In the genomic region with DNA sequence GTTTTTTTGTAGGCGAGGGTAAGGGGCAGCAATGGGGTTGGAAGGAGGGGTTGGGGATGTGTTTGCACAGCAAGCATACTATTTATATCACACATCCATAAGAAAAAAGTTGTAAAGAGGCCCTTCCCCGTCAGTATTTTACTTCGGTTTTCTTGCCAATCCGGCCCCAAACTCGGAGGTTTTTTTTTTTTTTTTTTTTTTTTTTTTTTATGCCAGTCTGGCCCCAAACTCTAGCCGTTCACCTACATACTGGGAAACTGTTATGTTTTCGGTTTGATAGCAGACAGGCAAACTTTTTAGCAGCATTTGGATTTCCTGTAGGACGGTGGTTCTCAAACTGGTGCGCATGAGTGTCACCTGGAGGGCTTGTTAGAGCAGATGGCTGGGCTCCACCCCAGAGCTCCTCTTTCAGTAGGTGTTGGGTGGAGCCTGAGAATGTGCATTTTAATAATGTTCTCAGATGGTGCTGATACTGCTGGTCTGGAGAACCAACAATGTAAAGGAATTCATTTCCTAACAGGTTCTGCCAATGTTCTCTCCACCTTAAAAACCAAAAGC, we compare ENCODE assay signal across 7 cellular contexts.
DNase-seq lines count a peak whose midpoint lies in the region; ATAC-seq and TF ChIP-seq lines count a peak whose summit lies in the region.

No MANE protein-coding gene starts in this region.

- ATAC-seq in Panc1 (no peak), HG03025 (IDR thresholded peaks at IDR 0.05; ENCODE audit: low FRiP score, unreplicated experiment) (no peak)

- CTCF ChIA-PET in HEK293 (lab: Yijun Ruan, JAX) (interaction anchor here (0.5 to 5.7 kb wide), 41 partner anchors 9 to 974 kb away, joined by 3 to 150 read pairs (median 4); no protein-coding TSS in a partner anchor), Panc1 (lab: Charles Lee) (interaction anchor here (0.5 to 1.9 kb wide), 27 partner anchors 9 to 853 kb away, joined by 3 to 30 read pairs (median 5); a partner anchor contains a TSS)

- no peak overlapping the region for H2AK5ac ChIP-seq in trophoblast cell (ENCODE audit: low read length)

- no peaks in the 10 kb centered on the region for H3K36me3 ChIP-seq in HEK293 (ENCODE audit: control insufficient read depth in 2 of 2, insufficient read depth in 1 of 2, low read length in 2 of 2)
- no peaks in the 10 kb centered on the region for H3K36me3 ChIP-seq in Panc1 (ENCODE audit: control insufficient read depth, insufficient read depth, low read length)
- H3K36me3 ChIP-seq in endocrine pancreas (ENCODE audit: control insufficient read depth, insufficient read depth, low read length): no peaks in the 10 kb centered on the region
- no peaks in the 10 kb centered on the region for H3K36me3 ChIP-seq in trophoblast cell (ENCODE audit: control insufficient read depth in 1 of 2, insufficient read depth in 2 of 2, low read length in 2 of 2)

- H3K79me1 ChIP-seq in trophoblast cell (ENCODE audit: low read length): peaks cover 13% of the 10 kb centered on the region

- no peak overlapping the region for H2AFZ ChIP-seq in trophoblast cell (ENCODE audit: insufficient read depth, low read length, poor library complexity)

- H3K14ac ChIP-seq in trophoblast cell (ENCODE audit: low read length): no peak overlapping the region

- intact Hi-C loops in Panc1 (cut with micrococcal nuclease; ENCODE audit: unreplicated experiment): loop anchor here (5.0 kb wide), 1 partner anchor 853 kb away; no protein-coding TSS in a partner anchor

- H3K18ac ChIP-seq in trophoblast cell (ENCODE audit: low read length): no peak overlapping the region

- no peak overlapping the region for H4K8ac ChIP-seq in trophoblast cell (ENCODE audit: low read depth, low read length)

- DNase-seq in Panc1 (ENCODE audit: low read depth, low spot score) (no peak), trophoblast cell (peak in 1 of 2 donors; percentile 24), MV-4-11 (lab: John Stamatoyannopoulos, UW) (no peak), OCI-M2 (lab: John Stamatoyannopoulos, UW; ENCODE audit: unreplicated experiment) (no peak)

- H3K4me3 ChIP-seq in HEK293 (ENCODE audit: low read depth, low read length) (peak overlapping the region; percentile 43), Panc1 (ENCODE audit: low read depth in 2 of 2, low read length in 2 of 2) (peak overlapping the region; percentile 57 to 75), endocrine pancreas (ENCODE audit: control insufficient read depth, insufficient read depth, low read length) (peak overlapping the region; percentile 41), trophoblast cell (ENCODE audit: low read depth, low read length) (no peak overlapping the region)

- peak overlapping the region; percentile 98 for H3K4me2 ChIP-seq in trophoblast cell (ENCODE audit: low read length)

- no peak overlapping the region for H4K12ac ChIP-seq in trophoblast cell (ENCODE audit: low read depth, low read length)

- WGBS in trophoblast cell (ENCODE audit: extremely low coverage, insufficient coverage, insufficient read length): no CpG with 5 or more reads among the region's 9 CpGs

- H2BK12ac ChIP-seq in trophoblast cell (ENCODE audit: low read length): no peak overlapping the region

- H3K9me3 ChIP-seq in HEK293 (ENCODE audit: control insufficient read depth, insufficient read depth, low read depth, low read length) (no peaks in the 10 kb centered on the region), Panc1 (ENCODE audit: control insufficient read depth, insufficient read depth, low read depth, low read length) (no peaks in the 10 kb centered on the region), endocrine pancreas (ENCODE audit: control insufficient read depth, low read length) (no peaks in the 10 kb centered on the region), trophoblast cell (ENCODE audit: insufficient read depth, low read depth, low read length) (no peaks in the 10 kb centered on the region)

- H3K23ac ChIP-seq in trophoblast cell (ENCODE audit: low read length): no peak overlapping the region

- POLR2A ChIA-PET in HEK293 (lab: Yijun Ruan, JAX): interaction anchor here (0.7 to 2.8 kb wide), 14 partner anchors 9 to 183 kb away, joined by 3 to 71 read pairs (median 4); a partner anchor contains a TSS
- POLR2A ChIA-PET in Panc1 (lab: Charles Lee): interaction anchor here (1.1 to 1.7 kb wide), 2 partner anchors 34 to 125 kb away, joined by 4 to 13 read pairs; a partner anchor contains a TSS

- H3K4ac ChIP-seq in trophoblast cell (ENCODE audit: low read depth, low read length): no peak overlapping the region

- H3K9ac ChIP-seq in endocrine pancreas (ENCODE audit: control insufficient read depth, insufficient read depth, low read length): peak overlapping the region; percentile 22
- no peak overlapping the region for H3K9ac ChIP-seq in trophoblast cell (ENCODE audit: low read length)

- H3K27ac ChIP-seq in HEK293 (ENCODE audit: extremely low read depth, low read depth, low read length) (no peak overlapping the region; the same call in 1 of the 2 replicates), Panc1 (ENCODE audit: low read length) (peak overlapping the region; percentile 93), trophoblast cell (ENCODE audit: low read depth, low read length) (no peak overlapping the region)

- no peak overlapping the region for H2BK5ac ChIP-seq in trophoblast cell (ENCODE audit: low read depth, low read length, poor library complexity)

- H3K79me2 ChIP-seq in trophoblast cell (ENCODE audit: control insufficient read depth, insufficient read depth, low read length, poor library complexity): peaks cover 1% of the 10 kb centered on the region

- TF ChIP-seq CTCF in HEK293 (tag by site-specific recombination; IDR thresholded peaks at IDR 0.05) (no peak), Panc1 (IDR thresholded peaks at IDR 0.05) (no peak)

- H4K91ac ChIP-seq in trophoblast cell (ENCODE audit: low read depth, low read length): no peak overlapping the region

- in situ Hi-C loops in Panc1 (cut with HindIII; ENCODE audit: low pct_unique_long_range_greater_than_20kb, low sequenced_read_pairs): no loop called here

- H2BK120ac ChIP-seq in trophoblast cell (ENCODE audit: insufficient read depth, low read length, poor library complexity): no peak overlapping the region

- no TSS peak for BruUV-seq in Panc1 (replicated peaks; lab: Mats Ljungman, UMichigan)

- H3K27me3 ChIP-seq in Panc1 (ENCODE audit: control insufficient read depth, insufficient read depth, low read length) (no peaks in the 10 kb centered on the region), endocrine pancreas (ENCODE audit: control insufficient read depth, insufficient read depth, low read length) (no peaks in the 10 kb centered on the region), trophoblast cell (ENCODE audit: insufficient read depth, low read length) (no peaks in the 10 kb centered on the region)

- no peaks in the 10 kb centered on the region for H3K4me1 ChIP-seq in HEK293 (ENCODE audit: control insufficient read depth, insufficient read depth, low read length)
- peaks cover 33% of the 10 kb centered on the region for H3K4me1 ChIP-seq in Panc1 (ENCODE audit: control insufficient read depth, insufficient read depth, low read length)
- H3K4me1 ChIP-seq in endocrine pancreas (ENCODE audit: control insufficient read depth, insufficient read depth, low read length): peaks cover 7% of the 10 kb centered on the region
- H3K4me1 ChIP-seq in trophoblast cell (ENCODE audit: control insufficient read depth in 1 of 2, insufficient read depth in 2 of 2, low read length in 2 of 2): peaks cover 2 to 6% of the 10 kb centered on the region in 2 experiments

TF ChIP-seq in HEK293, 187 proteins besides CTCF, POLR2A, EP300 and RAD21 (continues in another document):
- TF ChIP-seq ZNF239 (tag by site-specific recombination; IDR thresholded peaks at IDR 0.05): no peak
- TF ChIP-seq, protein P1, sequence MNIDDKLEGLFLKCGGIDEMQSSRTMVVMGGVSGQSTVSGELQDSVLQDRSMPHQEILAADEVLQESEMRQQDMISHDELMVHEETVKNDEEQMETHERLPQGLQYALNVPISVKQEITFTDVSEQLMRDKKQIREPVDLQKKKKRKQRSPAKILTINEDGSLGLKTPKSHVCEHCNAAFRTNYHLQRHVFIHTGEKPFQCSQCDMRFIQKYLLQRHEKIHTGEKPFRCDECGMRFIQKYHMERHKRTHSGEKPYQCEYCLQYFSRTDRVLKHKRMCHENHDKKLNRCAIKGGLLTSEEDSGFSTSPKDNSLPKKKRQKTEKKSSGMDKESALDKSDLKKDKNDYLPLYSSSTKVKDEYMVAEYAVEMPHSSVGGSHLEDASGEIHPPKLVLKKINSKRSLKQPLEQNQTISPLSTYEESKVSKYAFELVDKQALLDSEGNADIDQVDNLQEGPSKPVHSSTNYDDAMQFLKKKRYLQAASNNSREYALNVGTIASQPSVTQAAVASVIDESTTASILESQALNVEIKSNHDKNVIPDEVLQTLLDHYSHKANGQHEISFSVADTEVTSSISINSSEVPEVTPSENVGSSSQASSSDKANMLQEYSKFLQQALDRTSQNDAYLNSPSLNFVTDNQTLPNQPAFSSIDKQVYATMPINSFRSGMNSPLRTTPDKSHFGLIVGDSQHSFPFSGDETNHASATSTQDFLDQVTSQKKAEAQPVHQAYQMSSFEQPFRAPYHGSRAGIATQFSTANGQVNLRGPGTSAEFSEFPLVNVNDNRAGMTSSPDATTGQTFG (tag by site-specific recombination; IDR thresholded peaks at IDR 0.05; ENCODE audit: borderline replicate concordance): no peak
- peak; percentile 5; the same call in 1 of the 2 replicates for TF ChIP-seq ZXDB (tag by site-specific recombination; IDR thresholded peaks at IDR 0.05)
- TF ChIP-seq SP7 (tag by site-specific recombination; IDR thresholded peaks at IDR 0.05): 0 out of 2 replicates have a peak, but pooled peaks have one; percentile 8
- TF ChIP-seq ZNF202 (tag by site-specific recombination; IDR thresholded peaks at IDR 0.05; ENCODE audit: borderline replicate concordance): no peak
- TF ChIP-seq, protein P2, sequence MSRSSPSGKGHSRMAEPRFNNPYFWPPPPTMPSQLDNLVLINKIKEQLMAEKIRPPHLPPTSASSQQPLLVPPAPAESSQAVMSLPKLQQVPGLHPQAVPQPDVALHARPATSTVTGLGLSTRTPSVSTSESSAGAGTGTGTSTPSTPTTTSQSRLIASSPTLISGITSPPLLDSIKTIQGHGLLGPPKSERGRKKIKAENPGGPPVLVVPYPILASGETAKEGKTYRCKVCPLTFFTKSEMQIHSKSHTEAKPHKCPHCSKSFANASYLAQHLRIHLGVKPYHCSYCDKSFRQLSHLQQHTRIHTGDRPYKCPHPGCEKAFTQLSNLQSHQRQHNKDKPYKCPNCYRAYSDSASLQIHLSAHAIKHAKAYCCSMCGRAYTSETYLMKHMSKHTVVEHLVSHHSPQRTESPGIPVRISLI (tag by site-specific recombination; IDR thresholded peaks at IDR 0.05): peak; percentile 97
- 0 out of 2 replicates have a peak, but pooled peaks have one; percentile 5 for TF ChIP-seq ZNF629 (tag by site-specific recombination; IDR thresholded peaks at IDR 0.05)
- TF ChIP-seq ZNF335 (tag by site-specific recombination; conservative IDR thresholded peaks at IDR 0.05): peak; percentile 90
- TF ChIP-seq TRIM28 (IDR thresholded peaks at IDR 0.05; ENCODE audit: borderline replicate concordance, low read length): 0 out of 2 replicates have a peak, but pooled peaks have one; percentile 59
- TF ChIP-seq ZNF558 (tag by site-specific recombination; IDR thresholded peaks at IDR 0.05): peak; percentile 45; the same call in 1 of the 2 replicates
